20 cellular contexts compared by ENCODE assay signal in genomic region chr4:185585211-185585610, GRCh38. TPM values are rescaled to one million over a fixed set of nuclear protein-coding genes. Genes with fewer than 3 reads are reported as not detected.
DNase-seq lines count a peak whose midpoint lies in the region; ATAC-seq, FAIRE-seq and TF ChIP-seq lines count a peak whose summit lies in the region.
"Had no signal": no experiment of that assay in that cellular context is flagged by ENCODE, and none has a peak within 500 bp of the region (broad histone marks: within the 10 kb centered on the region; RNA-seq: fewer than 3 reads in every experiment).

No MANE protein-coding gene starts in this region.

- no peak overlapping the region for H2BK15ac ChIP-seq in IMR-90 (ENCODE audit: low read depth, low read length)

- dilution Hi-C loops in IMR-90 (cut with HindIII; ENCODE audit: low sequenced_read_pairs, unreplicated experiment), result no loop called here

- TF ChIP-seq EP300 in A549 (IDR thresholded peaks at IDR 0.05) (no peak), K562 (IDR thresholded peaks at IDR 0.05; ENCODE audit: low read length) (no peak)

- no peak for TF ChIP-seq POLR2A in A549 (IDR thresholded peaks at IDR 0.05; ENCODE audit: low read length)
- TF ChIP-seq POLR2A in IMR-90 (IDR thresholded peaks at IDR 0.05; ENCODE audit: low read depth, low read length), result no peak
- no peak for TF ChIP-seq POLR2A in K562 (conservative IDR thresholded peaks at IDR 0.05)

- H4K91ac ChIP-seq in IMR-90 (ENCODE audit: insufficient read depth, low read depth, low read length), result no peak overlapping the region

- H3K36me3 ChIP-seq in IMR-90 (ENCODE audit: control insufficient read depth, insufficient read depth, low read length) (no peaks in the 10 kb centered on the region), K562 (ENCODE audit: control insufficient read depth, insufficient read depth, low read length) (no peaks in the 10 kb centered on the region), colonic mucosa (no peaks in the 10 kb centered on the region)
- H3K36me3 ChIP-seq: HAP-1 had no signal

- POLR2A ChIA-PET in A549 (lab: Yijun Ruan, JAX), result no interaction called here
- POLR2A ChIA-PET in IMR-90 (lab: Charles Lee; ENCODE audit: unreplicated experiment), result no interaction called here
- POLR2A ChIA-PET in K562 (lab: Yijun Ruan, JAX), result no interaction called here

- DNase-seq in A549 (ENCODE audit: low read depth in 1 of 2, low spot score in 1 of 2) (no peak), IMR-90 (no peak), K562 (ENCODE audit: extremely low read depth in 1 of 4, low spot score in 3 of 4) (no peak), colonic mucosa (no peak), NCI-H2171 treated with DMSO at 0.1 percent for 48 hours (lab: John Stamatoyannopoulos, UW) (no peak)
- DNase-seq in activated naive CD4-positive, alpha-beta T cell treated with Interleukin-2 at 50 U/mL for 16 hours, result no peak
- DNase-seq: 8988T; C1 segment of cervical spinal cord; Calu3; CD4-positive, alpha-beta memory T cell; COR-L47; DMS53; DMS79 treated with DMSO at 0.1 percent for 48 hours; GF-D8; GOT3; HFFc6 had no signal

- H3K9me1 ChIP-seq in IMR-90 (ENCODE audit: insufficient read depth, low read length), result no peaks in the 10 kb centered on the region
- H3K9me1 ChIP-seq in K562 (ENCODE audit: control insufficient read depth, insufficient read depth, low read length), result no peaks in the 10 kb centered on the region

- H2BK120ac ChIP-seq in IMR-90 (ENCODE audit: low read depth, low read length), result no peak overlapping the region

- intact Hi-C loops in IMR-90 (cut with micrococcal nuclease), result loop anchor here (5.0 kb wide), 1 partner anchor 48 kb away; the partner anchor contains the start of gene PDLIM3
- intact Hi-C loops in K562 (cut with micrococcal nuclease), result no loop called here
- intact Hi-C loops in colonic mucosa (cut with DNase I), result no loop called here

- H3K9me3 ChIP-seq in A549 (no peaks in the 10 kb centered on the region), IMR-90 (ENCODE audit: control insufficient read depth, insufficient read depth, low read length) (no peaks in the 10 kb centered on the region), K562 (replicated peaks; ENCODE audit: control insufficient read depth, insufficient read depth, low read depth, low read length) (no peaks in the 10 kb centered on the region), colonic mucosa (no peaks in the 10 kb centered on the region)
- H3K9me3 ChIP-seq: HAP-1 had no signal

- H3K56ac ChIP-seq in IMR-90 (ENCODE audit: extremely low read depth, insufficient read depth, low read length), result no peak overlapping the region

- no peak overlapping the region for H2AK5ac ChIP-seq in IMR-90 (ENCODE audit: low read depth, low read length)

- no peak overlapping the region for H4K8ac ChIP-seq in IMR-90 (ENCODE audit: low read depth in 2 of 2, low read length in 2 of 2)

- no peaks in the 10 kb centered on the region for H3K79me2 ChIP-seq in K562 (ENCODE audit: control insufficient read depth, insufficient read depth, low read length)

- H2BK5ac ChIP-seq in IMR-90 (ENCODE audit: low read depth, low read length, poor library complexity, severe bottlenecking), result no peak overlapping the region

- no peak for ATAC-seq in A549
- no peak for ATAC-seq in IMR-90 (ENCODE audit: low read depth)
- ATAC-seq in K562, result no peak

- H3K18ac ChIP-seq in IMR-90 (ENCODE audit: low read depth, low read length), result no peak overlapping the region

- no peak overlapping the region for H3K27ac ChIP-seq in A549
- H3K27ac ChIP-seq in IMR-90 (ENCODE audit: insufficient read depth, low read length), result no peak overlapping the region
- no peak overlapping the region for H3K27ac ChIP-seq in K562 (ENCODE audit: extremely low read depth, low read depth, low read length)
- no peak overlapping the region for H3K27ac ChIP-seq in colonic mucosa

- BruUV-seq in IMR-90 (replicated peaks; lab: Mats Ljungman, UMichigan) (no TSS peak), K562 (replicated peaks; lab: Mats Ljungman, UMichigan) (no TSS peak)

- no peak overlapping the region for H2AK9ac ChIP-seq in IMR-90 (replicated peaks; ENCODE audit: low read depth, low read length, poor library complexity)

- H3K14ac ChIP-seq in IMR-90 (replicated peaks; ENCODE audit: low read depth, low read length), result no peak overlapping the region

- in situ Hi-C loops in IMR-90 (cut with MboI; ENCODE audit: low sequenced_read_pairs) (loop anchor here (5.0 kb wide), 1 partner anchor 98 kb away; no protein-coding TSS in a partner anchor), K562 (cut with MboI) (no loop called here)

- CTCF ChIA-PET in A549 (lab: Yijun Ruan, JAX), result interaction anchor here (2.5 to 2.7 kb wide), 2 partner anchors 9 to 12 kb away, joined by 8 to 16 read pairs; no protein-coding TSS in a partner anchor
- CTCF ChIA-PET in IMR-90 (lab: Yijun Ruan, JAX), result interaction anchor here (0.7 to 1.0 kb wide), 2 partner anchors 11 to 113 kb away, joined by 3 read pairs; no protein-coding TSS in a partner anchor
- CTCF ChIA-PET in K562 (lab: Yijun Ruan, JAX; ENCODE audit: low intra/inter-chr PET ratio), result no interaction called here

- H3K9ac ChIP-seq in IMR-90 (ENCODE audit: low read depth, low read length) (no peak overlapping the region), K562 (ENCODE audit: insufficient read depth in 1 of 2, low read depth in 2 of 2, low read length in 2 of 2) (no peak overlapping the region), colonic mucosa (ENCODE audit: low read depth in 2 of 2, low read length in 2 of 2) (no peak overlapping the region)

- H3K23ac ChIP-seq in IMR-90 (ENCODE audit: low read depth, low read length), result no peak overlapping the region

- H3K4me3 ChIP-seq in A549 (no peak overlapping the region), IMR-90 (ENCODE audit: insufficient read depth, low read depth, low read length) (no peak overlapping the region), K562 (no peak overlapping the region), colonic mucosa (no peak overlapping the region)
- H3K4me3 ChIP-seq: HAP-1 had no signal

- no peak for FAIRE-seq in A549 (lab: Jason Lieb, UNC)
- FAIRE-seq in K562 (lab: Jason Lieb, UNC), result no peak
- FAIRE-seq: GM12891, H54 had no signal

- TF ChIP-seq CTCF in A549 (IDR thresholded peaks at IDR 0.05), result no peak
- TF ChIP-seq CTCF in IMR-90 (conservative IDR thresholded peaks at IDR 0.05; ENCODE audit: low read depth, low read length), result no peak
- TF ChIP-seq CTCF in K562 (IDR thresholded peaks at IDR 0.05 in 2 of 3, conservative IDR thresholded peaks at IDR 0.05 in 1 of 3; ENCODE audit: insufficient read depth in 2 of 3, low read depth in 1 of 3, low read length in 3 of 3), result no peak
- no peak for TF ChIP-seq CTCF in colonic mucosa (IDR thresholded peaks at IDR 0.05)

- H3K4me1 ChIP-seq in A549, result no peaks in the 10 kb centered on the region
- no peaks in the 10 kb centered on the region for H3K4me1 ChIP-seq in IMR-90 (ENCODE audit: control insufficient read depth, insufficient read depth, low read length)
- H3K4me1 ChIP-seq in K562 (replicated peaks in 1 of 2; ENCODE audit: control insufficient read depth in 2 of 2, insufficient read depth in 2 of 2, low read length in 2 of 2), result peaks cover 0 to 3% of the 10 kb centered on the region in 2 experiments; a peak in 2 of 5 replicates
- H3K4me1 ChIP-seq in colonic mucosa, result no peaks in the 10 kb centered on the region

- peaks cover 14% of the 10 kb centered on the region for H3K27me3 ChIP-seq in IMR-90 (ENCODE audit: control insufficient read depth, insufficient read depth, low read length)
- peaks cover 40 to 54% of the 10 kb centered on the region in 2 experiments for H3K27me3 ChIP-seq in K562 (ENCODE audit: control insufficient read depth in 2 of 2, insufficient read depth in 2 of 2, low read length in 2 of 2)
- no peaks in the 10 kb centered on the region for H3K27me3 ChIP-seq in colonic mucosa

- H3K4ac ChIP-seq in IMR-90 (ENCODE audit: low read depth, low read length), result no peak overlapping the region

- H3K79me1 ChIP-seq in IMR-90 (ENCODE audit: low read depth in 1 of 2, low read length in 2 of 2), result no peaks in the 10 kb centered on the region

- H4K5ac ChIP-seq in IMR-90 (ENCODE audit: low read depth, low read length), result no peak overlapping the region

- no peak overlapping the region for H2BK20ac ChIP-seq in IMR-90 (ENCODE audit: low read depth, low read length)

- no peak overlapping the region for H2AFZ ChIP-seq in IMR-90 (replicated peaks; ENCODE audit: low read length, poor library complexity)
- H2AFZ ChIP-seq in K562 (ENCODE audit: low read depth, low read length), result no peak overlapping the region

- WGBS in A549 (ENCODE audit: missing lambda C conversion rate), result 16% methylated on average over 1 of the region's 1 CpG
- no CpG with 5 or more reads among the region's 1 CpG for WGBS in IMR-90 (ENCODE audit: extremely low coverage in 2 of 2, insufficient read length in 1 of 2), 2 experiments
- 0% methylated on average over 1 of the region's 1 CpG for WGBS in K562 (ENCODE audit: insufficient coverage, low coverage, missing lambda C conversion rate)

- no peaks in the 10 kb centered on the region for H4K20me1 ChIP-seq in IMR-90 (ENCODE audit: insufficient read depth, low read length)
- no peaks in the 10 kb centered on the region for H4K20me1 ChIP-seq in K562 (replicated peaks; ENCODE audit: control insufficient read depth, insufficient read depth, low read length)

- TF ChIP-seq RAD21 in A549 (conservative IDR thresholded peaks at IDR 0.05 in 1 of 2, IDR thresholded peaks at IDR 0.05 in 1 of 2), result no peak
- no peak for TF ChIP-seq RAD21 in IMR-90 (IDR thresholded peaks at IDR 0.05; ENCODE audit: low read length)
- TF ChIP-seq RAD21 in K562 (CRISPR knock-in tag; conservative IDR thresholded peaks at IDR 0.05 in 1 of 2, IDR thresholded peaks at IDR 0.05 in 1 of 2), result no peak

- H3K4me2 ChIP-seq in A549 (no peak overlapping the region), IMR-90 (ENCODE audit: low read depth, low read length) (no peak overlapping the region), K562 (ENCODE audit: insufficient read depth, low read length) (no peak overlapping the region)

RNA-seq across cellular contexts. Expression of gene PDLIM3, which starts 49.9 kb away (rescaled TPM):
- polyA plus RNA-seq in A549 (2011; rRNA removed), result 0.37 and 0.48 TPM in 2 replicates
- polyA plus RNA-seq in A549 (2012; cell fraction: cytosol; rRNA removed), result 0.54 and 0.61 TPM in 2 replicates
- polyA plus RNA-seq in A549 (2012; cell fraction: nucleus; rRNA removed), result 0.62 and 0.90 TPM in 2 replicates
- 0.12 to 0.18 TPM in 2 of 3 replicates, not detected in the other for polyA plus RNA-seq in A549 (2017; fragmentation: RNase III; extraction: RNeasy Plus Mini Kit Qiagen cat#74134 plus additional on column Dnase treatment)
- 0.70 and 1.7 TPM in 2 replicates for polyA minus RNA-seq in A549 (2011; rRNA and poly(A)+ RNA removed)
- 8.9 and 11.7 TPM in 2 replicates for total RNA-seq in IMR-90 (2012; rRNA removed)
- polyA plus RNA-seq in IMR-90 (2012; rRNA removed), result 6.4 and 6.8 TPM in 2 replicates
- polyA plus RNA-seq in IMR-90 (2012; cell fraction: cytosol; rRNA removed), result 5.8 and 6.6 TPM in 2 replicates
- 6.6 and 13.8 TPM in 2 replicates for polyA plus RNA-seq in IMR-90 (2012; cell fraction: nucleus; rRNA removed; ENCODE audit: low replicate concordance)
- total RNA-seq in K562 (2011; cell fraction: chromatin; rRNA removed; ENCODE audit: low replicate concordance), result not detected in 2 replicates
- total RNA-seq in K562 (2011; cell fraction: nucleolus; rRNA removed), result not detected in 2 replicates
- total RNA-seq in K562 (2011; cell fraction: nucleoplasm; rRNA removed), result not detected in 2 replicates
- total RNA-seq in K562 (2014; rRNA removed), result 0.12 TPM in 1 of 2 replicates, not detected in the other
- total RNA-seq in K562 (2014; rRNA removed; fragmentation: Illumina TruSeq; extraction: Trizol), result not detected in 2 replicates
- total RNA-seq in K562 (2015; rRNA removed; fragmentation: Illumina TruSeq; extraction: Trizol), result not detected in 2 replicates
- not detected in 2 replicates for total RNA-seq in K562 (2021)
- polyA plus RNA-seq in K562 (2011; rRNA removed), result not detected in 2 replicates
- polyA plus RNA-seq in K562 (2011; cell fraction: cytosol; rRNA removed), result not detected in 2 replicates
- polyA plus RNA-seq in K562 (2011; cell fraction: nucleus; rRNA removed), result not detected in 2 replicates
- polyA plus RNA-seq in K562 (2012), result 0.04 and 0.14 TPM in 2 replicates
- not detected in 2 replicates for polyA plus RNA-seq in K562 (2014; fragmentation: Illumina TruSeq; extraction: Trizol)
- polyA plus RNA-seq in K562 (2014; fragmentation: Nextera tagmentation; extraction: Ambion mirVana), result under 1 TPM in 1 of 2 experiments, not detected in 1; 0.06 TPM
- polyA plus RNA-seq in K562 (2014; rRNA removed), result not detected in 2 replicates
- polyA minus RNA-seq in K562 (2011; rRNA and poly(A)+ RNA removed), result not detected in 2 replicates
- not detected in 2 replicates for polyA minus RNA-seq in K562 (2011; cell fraction: cytosol; rRNA and poly(A)+ RNA removed)
- not detected in 2 replicates for polyA minus RNA-seq in K562 (2011; cell fraction: nucleus; rRNA and poly(A)+ RNA removed)
- total RNA-seq in colonic mucosa, result 10 to 100 TPM in 1 of 2 donors, 1 to 10 TPM in 1; 5.0 to 34.9 TPM
- total RNA-seq: A673; CD4-positive, alpha-beta memory T cell; HFFc6 had no signal
- polyA plus RNA-seq: CD4-positive, alpha-beta memory T cell had no signal

Comparison
In these comparisons a context has a peak if more than half of its experiments do, and no peak if none do; other contexts are left out.
1. Of the 35 proteins assayed by ChIP-seq in both K562 and A549: peak only in K562: none; only in A549: none; in both: MAFK; in neither: 34.